Comparison of ENCODE assay signal across 9 cellular contexts in genomic region chr9:129225815-129226214, GRCh38. TPM values are rescaled to one million over a fixed set of nuclear protein-coding genes. Genes with fewer than 3 reads are reported as not detected.
DNase-seq lines count a peak whose midpoint lies in the region; ATAC-seq and TF ChIP-seq lines count a peak whose summit lies in the region.
"Had no signal": no experiment of that assay in that cellular context is flagged by ENCODE, and none has a peak within 500 bp of the region (broad histone marks: within the 10 kb centered on the region; RNA-seq: fewer than 3 reads in every experiment).

No MANE protein-coding gene starts in this region.

- no peaks in the 10 kb centered on the region for H3K36me3 ChIP-seq in HAP-1 (replicated peaks)

- peak overlapping the region; percentile 62 for H3K4me3 Mint-ChIP-seq in activated CD4-positive, alpha-beta T cell treated with anti-CD3 and anti-CD28 coated beads, Interleukin-2, amount 10 ng/mL, durations not matched to agents 24 days and 14 days
- no peak overlapping the region for H3K4me3 Mint-ChIP-seq in endothelial cell (ENCODE audit: unreplicated experiment)

- no peak overlapping the region for H3K4me3 ChIP-seq in HAP-1

- no peaks in the 10 kb centered on the region for H3K9me3 Mint-ChIP-seq in activated CD4-positive, alpha-beta T cell treated with anti-CD3 and anti-CD28 coated beads, Interleukin-2, amount 10 ng/mL, durations not matched to agents 24 days and 14 days
- H3K9me3 Mint-ChIP-seq in endothelial cell (ENCODE audit: unreplicated experiment) = no peaks in the 10 kb centered on the region
- H3K9me3 Mint-ChIP-seq: IgD-negative memory B cell had no signal

- peak overlapping the region; percentile 51 for H3K27ac Mint-ChIP-seq in activated CD4-positive, alpha-beta T cell treated with anti-CD3 and anti-CD28 coated beads, Interleukin-2, amount 10 ng/mL, durations not matched to agents 24 days and 14 days
- H3K27ac Mint-ChIP-seq in endothelial cell (ENCODE audit: unreplicated experiment) = no peak overlapping the region

- H3K9me3 ChIP-seq in HAP-1 = no peaks in the 10 kb centered on the region

- H3K27me3 Mint-ChIP-seq in activated CD4-positive, alpha-beta T cell treated with anti-CD3 and anti-CD28 coated beads, Interleukin-2, amount 10 ng/mL, durations not matched to agents 24 days and 14 days = no peaks in the 10 kb centered on the region
- no peaks in the 10 kb centered on the region for H3K27me3 Mint-ChIP-seq in endothelial cell (ENCODE audit: unreplicated experiment)

- H3K4me1 Mint-ChIP-seq in activated CD4-positive, alpha-beta T cell treated with anti-CD3 and anti-CD28 coated beads, Interleukin-2, amount 10 ng/mL, durations not matched to agents 24 days and 14 days = peaks cover 20% of the 10 kb centered on the region
- H3K4me1 Mint-ChIP-seq in endothelial cell (ENCODE audit: unreplicated experiment) = peaks cover 4% of the 10 kb centered on the region

- no peaks in the 10 kb centered on the region; the same call in 1 of the 2 replicates for H3K4me1 ChIP-seq in HAP-1

- in situ Hi-C loops in HAP-1 (cut with MboI; ENCODE audit: low sequenced_read_pairs) (no loop called here), GM13977 (cut with MboI; ENCODE audit: low pct_unique_long_range_greater_than_20kb, low sequenced_read_pairs, unreplicated experiment) (no loop called here)

- intact Hi-C loops in activated CD4-positive, alpha-beta T cell treated with anti-CD3 and anti-CD28 coated beads, Interleukin-2, amount 10 ng/mL, durations not matched to agents 24 days and 14 days (cut with micrococcal nuclease) = no loop called here

- TF ChIP-seq CTCF in endothelial cell (IDR thresholded peaks at IDR 0.05; ENCODE audit: unreplicated experiment) (no peak), omental fat pad (IDR thresholded peaks at IDR 0.05) (no peak), GM13977 (IDR thresholded peaks at IDR 0.05; ENCODE audit: extremely low read depth, insufficient read depth, missing control alignments) (no peak)

- H3K36me3 Mint-ChIP-seq in activated CD4-positive, alpha-beta T cell treated with anti-CD3 and anti-CD28 coated beads, Interleukin-2, amount 10 ng/mL, durations not matched to agents 24 days and 14 days (ENCODE audit: low read depth) = no peaks in the 10 kb centered on the region
- H3K36me3 Mint-ChIP-seq in endothelial cell (ENCODE audit: low read depth, unreplicated experiment) = no peaks in the 10 kb centered on the region

- no peaks in the 10 kb centered on the region for H3K27me3 ChIP-seq in HAP-1 (ENCODE audit: low read depth)

- DNase-seq in HAP-1 (ENCODE audit: low spot score in 2 of 2) = peak; percentile 21 to 76
- DNase-seq in activated CD4-positive, alpha-beta T cell treated with anti-CD3 and anti-CD28 coated beads, Interleukin-2, amount 10 ng/mL, durations not matched to agents 24 days and 14 days = peak; percentile 83
- DNase-seq in endothelial cell (ENCODE audit: low spot score) = peak; percentile 23
- DNase-seq in omental fat pad (ENCODE audit: low spot score) = no peak
- DNase-seq in NCI-H524 treated with DMSO at 0.1 percent for 48 hours (lab: John Stamatoyannopoulos, UW) = no peak
- DNase-seq in GM13977 (ENCODE audit: low spot score) = no peak
- DNase-seq in DMS 273 treated with DMSO at 0.1 percent for 48 hours (lab: John Stamatoyannopoulos, UW) = no peak

- peak; percentile 88 for ATAC-seq in omental fat pad (ENCODE audit: low FRiP score)
- ATAC-seq in HG03025 (IDR thresholded peaks at IDR 0.05; ENCODE audit: low FRiP score, unreplicated experiment) = no peak

RNA-seq across cellular contexts. Expression of gene IER5L, which starts 47.8 kb away (rescaled TPM):
- 11.7 and 12.2 TPM in 2 replicates for total RNA-seq in activated CD4-positive, alpha-beta T cell treated with anti-CD3 and anti-CD28 coated beads, Interleukin-2, amount 10 ng/mL, durations not matched to agents 24 days and 14 days
- total RNA-seq in endothelial cell (ENCODE audit: unreplicated experiment) = 5.2 TPM
- total RNA-seq in omental fat pad = 10 to 100 TPM in 3 of 4 donors, 1 to 10 TPM in 1; 9.0 to 23.9 (median 20.2) TPM

Comparison
In these comparisons a context has a peak if more than half of its experiments do, and no peak if none do; other contexts are left out.
1. DNase-seq: peak in HAP-1 (2 of 2), activated CD4-positive, alpha-beta T cell treated with anti-CD3 and anti-CD28 coated beads, Interleukin-2, amount 10 ng/mL, durations not matched to agents 24 days and 14 days (single experiment) and endothelial cell (single experiment); none in omental fat pad (single experiment), NCI-H524 treated with DMSO at 0.1 percent for 48 hours (single experiment), GM13977 (single experiment) and DMS 273 treated with DMSO at 0.1 percent for 48 hours (single experiment).